ENCODE assay signal across 1 cellular context in genomic region chr12:109863961-109864712, GRCh38.
TF ChIP-seq lines count a peak whose summit lies in the region.

No MANE protein-coding gene starts in this region.

TF ChIP-seq in IMR-90, 13 proteins besides CTCF, POLR2A, EP300 and RAD21:
- TF ChIP-seq BHLHE40 (IDR thresholded peaks at IDR 0.05; ENCODE audit: low read depth, low read length) (no peak), CEBPB (IDR thresholded peaks at IDR 0.05; ENCODE audit: low read depth, low read length) (peak; percentile 72; the same call in 1 of the 2 replicates)
